In the genomic region with DNA sequence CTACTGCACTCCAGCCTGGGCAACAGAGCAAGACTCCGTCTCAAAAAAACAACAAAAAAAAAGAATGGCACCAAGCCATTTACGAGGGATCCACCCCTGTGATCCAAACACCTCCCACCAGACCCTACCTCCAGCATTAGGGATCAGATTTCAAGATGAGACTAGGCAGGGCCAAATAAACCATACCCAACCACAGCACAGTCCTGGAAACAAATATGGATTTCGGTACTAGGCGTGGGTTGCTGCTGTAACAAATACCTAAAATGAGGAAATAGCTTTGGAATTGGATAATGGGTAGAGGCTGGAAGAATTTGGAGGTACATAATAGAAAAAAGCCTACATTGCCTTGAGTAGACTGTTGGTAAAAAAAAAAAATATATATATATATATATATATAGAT, we compare ENCODE assay signal across 8 cellular contexts.
"Had no signal": no experiment of that assay in that cellular context is flagged by ENCODE, and none has a peak within 500 bp of the region (broad histone marks: within the 10 kb centered on the region; RNA-seq: fewer than 3 reads in every experiment).

No MANE protein-coding gene starts in this region.

- ATAC-seq: GM12878 had no signal

- FAIRE-seq: G401.6, GM12878, GM12891, GM12892, GM18507, GM19239 had no signal

- DNase-seq: GDM1, GF-D8 had no signal

- H3K4me3 ChIP-seq: GM12878 had no signal
